In genomic region chr14:29233188-29233587, GRCh38 we compare ENCODE assay signal across 24 cellular contexts.
"Had no signal": no experiment of that assay in that cellular context is flagged by ENCODE, and none has a peak within 500 bp of the region (broad histone marks: within the 10 kb centered on the region; RNA-seq: fewer than 3 reads in every experiment).

No MANE protein-coding gene starts in this region.

- ATAC-seq: activated naive CD4-positive, alpha-beta T cell treated with anti-CD3 and anti-CD28 coated beads, Interleukin-2, amount 50 U/mL, for 72 hours; activated T-cell treated with anti-CD3 and anti-CD28 coated beads, Interleukin-2, amount 50 U/mL, for 72 hours; gastrocnemius medialis; stimulated activated effector memory CD8-positive, alpha-beta T cell treated with anti-CD3 and anti-CD28 coated beads, Interleukin-12 subunit alpha, Interleukin-12 subunit beta, amount 100 ng/mL, for 72 hours had no signal

- H3K4me2 ChIP-seq: hepatocyte had no signal

- H3K4me3 ChIP-seq: esophagus squamous epithelium, gastrocnemius medialis, hepatocyte, left ventricle myocardium inferior, lung, ovary, sigmoid colon, uterus had no signal

- H3K9me3 ChIP-seq: esophagus squamous epithelium, gastrocnemius medialis, left ventricle myocardium inferior, neutrophil, ovary, sigmoid colon, uterus had no signal

- H2AFZ ChIP-seq: hepatocyte had no signal

- H3K27me3 ChIP-seq: esophagus squamous epithelium, gastrocnemius medialis, hepatocyte, neutrophil, ovary, sigmoid colon, uterus had no signal

- H3K4me1 ChIP-seq: esophagus squamous epithelium, gastrocnemius medialis, left ventricle myocardium inferior, sigmoid colon, uterus had no signal

- FAIRE-seq: bronchial epithelial cell, small intestine, TTC549 had no signal

- H3K79me2 ChIP-seq: hepatocyte had no signal

- H3K27ac ChIP-seq: epithelial cell of prostate, esophagus squamous epithelium, gastrocnemius medialis, hepatocyte, left ventricle myocardium inferior, neutrophil, ovary, sigmoid colon, uterus, VCaP had no signal

- H3K36me3 ChIP-seq: esophagus squamous epithelium, gastrocnemius medialis, left ventricle myocardium inferior, neutrophil, ovary, sigmoid colon, uterus had no signal

- DNase-seq: activated CD4-positive, alpha-beta T cell treated with anti-CD3 and anti-CD28 coated beads for 4 hours; activated CD4-positive, alpha-beta T cell treated with anti-CD3 and anti-CD28 coated beads, Interleukin-2, amount 50 U/mL, for 4 hours; activated naive CD4-positive, alpha-beta T cell; activated T-cell treated with anti-CD3 and anti-CD28 coated beads for 4 hours; activated T-cell treated with anti-CD3 and anti-CD28 coated beads, Interleukin-2, amount 50 U/mL, for 72 hours; esophagus squamous epithelium; gastrocnemius medialis; islet precursor cell; left ventricle myocardium inferior; ovary; sigmoid colon; small intestine; stimulated activated CD4-positive, alpha-beta T cell treated with anti-CD3 and anti-CD28 coated beads, Interleukin-4, amount 100 ng/mL, for 24 hours; T-helper 9 cell; uterus had no signal
